Comparison of ENCODE assay signal across 8 cellular contexts in the genomic region with DNA sequence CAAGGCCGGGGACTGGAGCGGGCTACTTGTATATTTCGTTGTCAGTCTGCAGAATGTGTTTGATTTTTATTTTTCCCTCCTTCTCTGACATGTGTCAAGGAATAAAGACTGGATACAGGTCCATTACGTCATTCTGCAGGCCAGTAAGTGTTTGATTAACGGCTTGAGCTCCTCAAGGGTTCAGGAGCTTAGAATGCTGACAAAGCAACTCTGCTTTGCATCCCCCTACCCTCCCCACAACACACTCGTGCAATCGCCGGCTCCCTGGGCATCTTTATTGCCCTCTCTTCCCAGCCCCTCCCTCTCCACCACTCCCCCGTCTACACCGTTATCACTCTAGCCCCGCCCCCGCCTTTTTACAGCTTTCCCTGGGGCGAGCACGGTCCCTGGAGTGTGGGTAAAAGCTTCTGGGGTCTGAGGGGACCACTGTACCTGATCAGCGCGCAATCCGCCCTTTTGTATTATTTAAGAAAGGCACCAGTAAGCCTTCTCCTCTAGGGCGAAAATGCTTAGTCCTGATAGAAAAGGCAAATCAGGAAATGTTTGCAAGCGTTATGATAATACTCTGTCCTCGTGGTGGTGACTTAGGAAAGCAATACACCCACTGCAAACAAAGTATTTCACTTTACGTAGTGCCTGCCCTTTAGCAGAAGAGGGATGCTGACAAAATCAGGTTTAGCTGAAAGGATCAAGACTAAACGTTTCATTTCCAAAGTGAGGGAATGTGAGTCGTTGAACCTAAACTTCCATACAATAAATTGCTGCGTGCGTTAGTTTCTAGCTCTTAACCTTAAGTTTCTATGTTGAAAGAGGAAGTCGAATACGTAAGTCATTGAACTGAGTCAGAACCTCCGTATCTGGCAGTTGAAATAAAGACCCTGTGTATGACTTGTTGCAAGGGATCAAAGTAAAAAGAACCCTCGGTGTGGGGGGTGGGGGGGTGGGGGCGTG. TPM values are rescaled to one million over a fixed set of nuclear protein-coding genes. Genes with fewer than 3 reads are reported as not detected.
A peak's percentile ranks its signal among the peaks of the same experiment; 100 is the strongest.
DNase-seq lines count a peak whose midpoint lies in the region; ATAC-seq, FAIRE-seq and TF ChIP-seq lines count a peak whose summit lies in the region.

No MANE protein-coding gene starts in this region.

- no TSS peak for BruUV-seq in GM12878 (replicated peaks; lab: Mats Ljungman, UMichigan)

- in situ Hi-C loops in GM12878 (cut with MboI), result no loop called here

- H4K20me1 ChIP-seq in GM12878 (ENCODE audit: control insufficient read depth, insufficient read depth), result no peaks in the 10 kb centered on the region

- CTCF ChIA-PET in GM12878 (lab: Yijun Ruan, JAX), result interaction anchor here (1.0 to 4.7 kb wide), 13 partner anchors 21 to 216 kb away, joined by 3 to 48 read pairs (median 5); no protein-coding TSS in a partner anchor

- intact Hi-C loops in GM12878 (cut with micrococcal nuclease; ENCODE audit: unreplicated experiment) (loop anchor here (1.0 to 2.0 kb wide), 2 partner anchors 68 to 216 kb away; no protein-coding TSS in a partner anchor), spleen (cut with DNase I; ENCODE audit: low total_unique reads) (no loop called here)

- no peak for DNase-seq in T-helper 2 cell treated with Interferon-gamma antibody and Interleukin-4, amounts not matched to agents 5 μg/mL and 100 μg/mL, for 36 hours (ENCODE audit: low spot score)
- DNase-seq in T-helper 2 cell (no peak), NCI-H526 treated with DMSO at 0.1 percent for 48 hours (lab: John Stamatoyannopoulos, UW) (peak; percentile 29), GM12878 (ENCODE audit: low read depth, low spot score) (no peak), iPS-NIHi7 (ENCODE audit: extremely low spot score) (peak; percentile 56), spleen (no peak), frontal cortex (ENCODE audit: low spot score in 2 of 2) (no peak), OCI-M2 (lab: John Stamatoyannopoulos, UW; ENCODE audit: unreplicated experiment) (no peak)

- 5% methylated on average over 28 of the region's 30 CpGs for WGBS in GM12878 (ENCODE audit: insufficient coverage, insufficient replicate concordance, low lambda C conversion rate, missing lambda C conversion rate)
- WGBS in spleen, 5 donors, result 2 to 4% (median 2%) methylated on average over 30 of the region's 30 CpGs

- no peaks in the 10 kb centered on the region for H3K79me2 ChIP-seq in GM12878 (ENCODE audit: control insufficient read depth, insufficient read depth, low read length)

- SMC1A ChIA-PET in GM12878 (lab: Charles Lee; ENCODE audit: uncharacterized antibody, unreplicated experiment), result interaction anchor here (0.6 to 6.7 kb wide), 27 partner anchors 15 to 322 kb away, joined by 3 to 120 read pairs (median 5); no protein-coding TSS in a partner anchor

- peak; percentile 53 for ATAC-seq in GM12878

- no peak overlapping the region for H3K27ac Mint-ChIP-seq in T-helper 2 cell treated with Interferon-gamma antibody and Interleukin-4, amounts not matched to agents 5 μg/mL and 100 μg/mL, for 36 hours

- H3K4me1 ChIP-seq in GM12878 (ENCODE audit: control insufficient read depth, insufficient read depth, low read length), result 0 out of 2 replicates have a peak, but pooled peaks cover 2% of the 10 kb centered on the region
- peaks cover 19 to 35% (median 29%) of the 10 kb centered on the region in 6 donors for H3K4me1 ChIP-seq in spleen

- H3K36me3 Mint-ChIP-seq in T-helper 2 cell treated with Interferon-gamma antibody and Interleukin-4, amounts not matched to agents 5 μg/mL and 100 μg/mL, for 36 hours (ENCODE audit: low read depth), result peaks cover 2% of the 10 kb centered on the region

- H3K27me3 Mint-ChIP-seq in T-helper 2 cell treated with Interferon-gamma antibody and Interleukin-4, amounts not matched to agents 5 μg/mL and 100 μg/mL, for 36 hours (ENCODE audit: low read depth), result peaks cover 67% of the 10 kb centered on the region

- peaks cover 14% of the 10 kb centered on the region for H3K4me1 Mint-ChIP-seq in T-helper 2 cell treated with Interferon-gamma antibody and Interleukin-4, amounts not matched to agents 5 μg/mL and 100 μg/mL, for 36 hours (ENCODE audit: low read depth)

- H3K9me3 ChIP-seq in GM12878 (replicated peaks; ENCODE audit: control insufficient read depth, insufficient read depth, low read length), result no peaks in the 10 kb centered on the region
- H3K9me3 ChIP-seq in spleen, result no peaks in the 10 kb centered on the region

- no peak for TF ChIP-seq RAD21 in GM12878 (IDR thresholded peaks at IDR 0.05; ENCODE audit: insufficient read depth, low read depth, low read length)

- no peaks in the 10 kb centered on the region for H3K9me3 Mint-ChIP-seq in T-helper 2 cell treated with Interferon-gamma antibody and Interleukin-4, amounts not matched to agents 5 μg/mL and 100 μg/mL, for 36 hours

- POLR2A ChIA-PET in GM12878 (lab: Charles Lee), result interaction anchor here (0.6 to 8.3 kb wide), 7 partner anchors 8 to 199 kb away, joined by 4 to 88 read pairs (median 6); no protein-coding TSS in a partner anchor

- TF ChIP-seq CTCF in GM12878 (IDR thresholded peaks at IDR 0.05 in 2 of 3, conservative IDR thresholded peaks at IDR 0.05 in 1 of 3; ENCODE audit: control insufficient read depth in 2 of 3, extremely low read depth in 1 of 3, insufficient read depth in 1 of 3, low read depth in 3 of 3, low read length in 3 of 3) (no peak), spleen (IDR thresholded peaks at IDR 0.05 in 8 of 11, conservative IDR thresholded peaks at IDR 0.05 in 3 of 11) (no peak)

- RAD21 ChIA-PET in GM12878 (lab: Charles Lee; ENCODE audit: unreplicated experiment), result interaction anchor here (0.6 to 8.5 kb wide), 17 partner anchors 22 to 1938 kb away, joined by 3 to 156 read pairs (median 4); no protein-coding TSS in a partner anchor

- H3K36me3 ChIP-seq in GM12878 (ENCODE audit: control insufficient read depth in 2 of 2, insufficient read depth in 2 of 2, low read length in 1 of 2) (no peaks in the 10 kb centered on the region), spleen (no peaks in the 10 kb centered on the region)

- H3K27ac ChIP-seq in GM12878 (ENCODE audit: control insufficient read depth, insufficient read depth), result no peak overlapping the region
- H3K27ac ChIP-seq in spleen, result no peak overlapping the region

- peak in 1 of 2 experiments; percentile 21; a peak in 1 of 4 replicates for TF ChIP-seq EP300 in GM12878 (IDR thresholded peaks at IDR 0.05; ENCODE audit: borderline replicate concordance in 1 of 2, control insufficient read depth in 1 of 2, low read depth in 2 of 2, low read length in 2 of 2)

- H3K4me2 ChIP-seq in GM12878 (ENCODE audit: control insufficient read depth, insufficient read depth), result peak overlapping the region; percentile 75

- FAIRE-seq in GM12878 (lab: Jason Lieb, UNC) (peak; percentile 49), frontal cortex (lab: Jason Lieb, UNC) (no peak)

- peak overlapping the region; percentile 49 for H3K4me3 Mint-ChIP-seq in T-helper 2 cell treated with Interferon-gamma antibody and Interleukin-4, amounts not matched to agents 5 μg/mL and 100 μg/mL, for 36 hours

- H3K4me3 ChIP-seq in GM12878 (peak overlapping the region; percentile 53; the same call in 1 of the 2 replicates), spleen (peak overlapping the region in 7 of 8 donors; percentile 12 to 68 (median 47))

- H3K9ac ChIP-seq in GM12878 (ENCODE audit: control insufficient read depth, insufficient read depth, low read length), result peak overlapping the region; percentile 43; the same call in 1 of the 2 replicates

- TF ChIP-seq POLR2A in GM12878 (IDR thresholded peaks at IDR 0.05; ENCODE audit: low read depth, low read length) (peak; percentile 51), spleen (IDR thresholded peaks at IDR 0.05) (no peak)

- no peak overlapping the region for H2AFZ ChIP-seq in GM12878 (ENCODE audit: control insufficient read depth, low read depth, low read length)

- peaks cover 0 to 14% of the 10 kb centered on the region in 2 experiments; a peak in 2 of 4 replicates for H3K27me3 ChIP-seq in GM12878 (replicated peaks in 1 of 2; ENCODE audit: control insufficient read depth in 2 of 2, insufficient read depth in 2 of 2, low read length in 1 of 2)
- peaks cover 0 to 98% (median 60%) of the 10 kb centered on the region in 7 donors for H3K27me3 ChIP-seq in spleen (replicated peaks in 1 of 7)

TF ChIP-seq in GM12878, 131 proteins besides CTCF, POLR2A, EP300 and RAD21 (continues in another document):
- peak; percentile 95 for TF ChIP-seq ATF7 (IDR thresholded peaks at IDR 0.05; ENCODE audit: low read depth)
- TF ChIP-seq CBX5 (IDR thresholded peaks at IDR 0.05; ENCODE audit: low read depth), result no peak
- TF ChIP-seq TCF3 (IDR thresholded peaks at IDR 0.05; ENCODE audit: borderline replicate concordance, insufficient read depth, low read depth, low read length), result no peak
- TF ChIP-seq SMAD1 (IDR thresholded peaks at IDR 0.05; ENCODE audit: low read depth, partially characterized antibody), result peak; percentile 30
- TF ChIP-seq BMI1 (IDR thresholded peaks at IDR 0.05; ENCODE audit: borderline replicate concordance), result 0 out of 2 replicates have a peak, but pooled peaks have one; percentile 16
- TF ChIP-seq ASH2L (IDR thresholded peaks at IDR 0.05; ENCODE audit: borderline replicate concordance, low read depth), result no peak
- no peak for TF ChIP-seq SREBF1 (IDR thresholded peaks at IDR 0.05; ENCODE audit: low read length)

RNA-seq across cellular contexts. Expression of gene CREB5, which starts 1.4 kb away (rescaled TPM):
- 709 and 724 TPM in 2 replicates for total RNA-seq in GM12878 (2013; cell fraction: nucleolus; rRNA removed)
- total RNA-seq in GM12878 (2014; rRNA removed) (74.1 and 75.6 TPM in 2 replicates), GM12878 (2014; rRNA removed; fragmentation: Illumina TruSeq; extraction: Trizol) (50.0 and 61.2 TPM in 2 replicates), GM12878 (2021) (65.7 and 66.8 TPM in 2 replicates), spleen (10 to 100 TPM; 20.7 to 56.8 (median 28.8) TPM), frontal cortex (4.5 TPM)
- polyA plus RNA-seq in GM12878 (2011; ENCODE audit: low read depth), result 6.7 TPM
- polyA plus RNA-seq in GM12878 (2011; rRNA removed) (42.0 and 60.2 TPM in 2 replicates), GM12878 (2014; fragmentation: Illumina TruSeq; extraction: Trizol) (50.9 and 64.8 TPM in 2 replicates), GM12878 (2014; fragmentation: Nextera tagmentation; extraction: Ambion mirVana) (10 to 100 TPM; 12.9 to 29.2 TPM), GM12878 (2014; rRNA removed) (46.9 and 55.0 TPM in 2 replicates), GM12878 (2016; fragmentation: Nextera tagmentation; extraction: Ambion mirVana) (10 to 100 TPM; 50.6 to 57.0 TPM), spleen (1 to 10 TPM in 2 of 3 donors, under 1 TPM in 1; 0.88 to 4.1 (median 2.0) TPM)
- 54.0 and 54.3 TPM in 2 replicates for polyA plus RNA-seq in GM12878 (2011; cell fraction: cytosol; rRNA removed)
- polyA plus RNA-seq in GM12878 (2011; cell fraction: nucleus; rRNA removed), result 268 and 302 TPM in 2 replicates
- 8.8 and 12.5 TPM in 2 replicates for polyA plus RNA-seq in GM12878 (2012)
- 136 and 141 TPM in 2 replicates for polyA minus RNA-seq in GM12878 (2011; rRNA and poly(A)+ RNA removed)
- 24.7 TPM in 2 replicates for polyA minus RNA-seq in GM12878 (2011; cell fraction: cytosol; rRNA and poly(A)+ RNA removed)
- polyA minus RNA-seq in GM12878 (2011; cell fraction: nucleus; rRNA and poly(A)+ RNA removed), result 193 and 361 TPM in 2 replicates

Comparison
In these comparisons a context has a peak if more than half of its experiments do, and no peak if none do; other contexts are left out.
1. DNase-seq: peak in NCI-H526 treated with DMSO at 0.1 percent for 48 hours (single experiment) and iPS-NIHi7 (single experiment); none in T-helper 2 cell treated with Interferon-gamma antibody and Interleukin-4, amounts not matched to agents 5 μg/mL and 100 μg/mL, for 36 hours (single experiment), T-helper 2 cell (0 of 5), GM12878 (single experiment), spleen (single experiment), frontal cortex (0 of 2) and OCI-M2 (single experiment).